13 cellular contexts compared by ENCODE assay signal in genomic region chr16:11088432-11088794, GRCh38.
A peak's percentile ranks its signal among the peaks of the same experiment; 100 is the strongest.
DNase-seq lines count a peak whose midpoint lies in the region; ATAC-seq, FAIRE-seq and TF ChIP-seq lines count a peak whose summit lies in the region.
"Had no signal": no experiment of that assay in that cellular context is flagged by ENCODE, and none has a peak within 500 bp of the region (broad histone marks: within the 10 kb centered on the region; RNA-seq: fewer than 3 reads in every experiment).

No MANE protein-coding gene starts in this region.

- FAIRE-seq in astrocyte (lab: Jason Lieb, UNC): no peak
- FAIRE-seq: GM19239, K562 had no signal

- H3F3A ChIP-seq in Loucy (ENCODE audit: low read depth): no peaks in the 10 kb centered on the region

- peak; percentile 61 for DNase-seq in cardiac septum (ENCODE audit: low spot score)
- DNase-seq in Right ventricle myocardium superior: no peak
- DNase-seq in astrocyte (ENCODE audit: low read depth): no peak
- no peak for DNase-seq in transverse colon
- no peak for DNase-seq in UCSD-AML1 (lab: John Stamatoyannopoulos, UW; ENCODE audit: unreplicated experiment)
- DNase-seq in kidney glomerular epithelial cell (lab: John Stamatoyannopoulos, UW): no peak
- DNase-seq: aorta, hypothalamus had no signal

- H3K4me1 ChIP-seq in Loucy (ENCODE audit: insufficient read depth, low read length, poor library complexity, severe bottlenecking) (peaks cover 50% of the 10 kb centered on the region), astrocyte (ENCODE audit: insufficient read depth, low read length) (peaks cover 32% of the 10 kb centered on the region), transverse colon (peaks cover 20 to 44% (median 29%) of the 10 kb centered on the region in 4 donors)

- H3K4me2 ChIP-seq in Loucy (ENCODE audit: low read depth, low read length, poor library complexity, severe bottlenecking) (peak overlapping the region; percentile 4), astrocyte (ENCODE audit: low read length) (peak overlapping the region; percentile 0)
- H3K4me2 ChIP-seq: neural progenitor cell had no signal

- H3K9me2 ChIP-seq in Loucy (replicated peaks; ENCODE audit: low read depth, low read length): no peaks in the 10 kb centered on the region

- H3K4me3 ChIP-seq in Loucy (ENCODE audit: low read length, poor library complexity, severe bottlenecking) (no peak overlapping the region), astrocyte (ENCODE audit: insufficient read depth, low read depth, low read length) (no peak overlapping the region), transverse colon (no peak overlapping the region)
- H3K4me3 ChIP-seq: K562, neural progenitor cell, suprapubic skin had no signal

- no peak for TF ChIP-seq POLR2A in transverse colon (IDR thresholded peaks at IDR 0.05)

- TF ChIP-seq CTCF in Loucy (conservative IDR thresholded peaks at IDR 0.05; ENCODE audit: low read length) (no peak), astrocyte (IDR thresholded peaks at IDR 0.05; ENCODE audit: insufficient read depth, low read depth, low read length) (no peak), transverse colon (IDR thresholded peaks at IDR 0.05) (no peak)

- no peak for TF ChIP-seq EP300 in transverse colon (IDR thresholded peaks at IDR 0.05; ENCODE audit: low read depth)

- H3K4me1 Mint-ChIP-seq in astrocyte (ENCODE audit: low read depth, unreplicated experiment): peaks cover 21% of the 10 kb centered on the region

- WGBS in transverse colon (ENCODE audit: low coverage in 1 of 2), 2 donors: 88% methylated on average over 4 of the region's 9 CpGs; no CpG with 5 or more reads in 1 of the 2 donors

- peak overlapping the region; percentile 17 for H3K9ac ChIP-seq in Loucy (ENCODE audit: low read depth, low read length, poor library complexity, severe bottlenecking)
- no peak overlapping the region for H3K9ac ChIP-seq in astrocyte (ENCODE audit: low read length)
- H3K9ac ChIP-seq: neural progenitor cell had no signal

- no peak overlapping the region for H3K4me3 Mint-ChIP-seq in astrocyte (ENCODE audit: unreplicated experiment)
- H3K4me3 Mint-ChIP-seq: neural progenitor cell had no signal

- intact Hi-C loops in cardiac septum (cut with DNase I): no loop called here
- intact Hi-C loops in Right ventricle myocardium superior (cut with DNase I): no loop called here
- intact Hi-C loops in transverse colon (cut with DNase I; ENCODE audit: low total_unique reads): no loop called here

- no peaks in the 10 kb centered on the region for H3K27me3 ChIP-seq in Loucy (ENCODE audit: insufficient read depth, low read length, poor library complexity, severe bottlenecking)
- H3K27me3 ChIP-seq in astrocyte (ENCODE audit: insufficient read depth, low read length): no peaks in the 10 kb centered on the region
- no peaks in the 10 kb centered on the region for H3K27me3 ChIP-seq in transverse colon
- H3K27me3 ChIP-seq: neural progenitor cell, suprapubic skin had no signal

- H3K36me3 Mint-ChIP-seq in astrocyte (ENCODE audit: low read depth, unreplicated experiment): peaks cover 8% of the 10 kb centered on the region

- no peak overlapping the region for H3K27ac Mint-ChIP-seq in astrocyte (ENCODE audit: unreplicated experiment)

- no peak overlapping the region for H3K27ac ChIP-seq in astrocyte (ENCODE audit: low read depth, low read length)
- H3K27ac ChIP-seq in transverse colon: peak overlapping the region in 3 of 4 donors; percentile 31 to 76 (median 63)
- H3K27ac ChIP-seq: neural progenitor cell, suprapubic skin had no signal

- H3K36me3 ChIP-seq in Loucy (ENCODE audit: insufficient read depth, low read length): no peaks in the 10 kb centered on the region
- H3K36me3 ChIP-seq in astrocyte (ENCODE audit: insufficient read depth, low read length): no peaks in the 10 kb centered on the region
- no peaks in the 10 kb centered on the region for H3K36me3 ChIP-seq in transverse colon
- H3K36me3 ChIP-seq: neural progenitor cell had no signal

- no peak overlapping the region for H2AFZ ChIP-seq in Loucy (ENCODE audit: low read length)
- no peak overlapping the region for H2AFZ ChIP-seq in astrocyte (ENCODE audit: low read depth, low read length)
- H2AFZ ChIP-seq: neural progenitor cell had no signal

- no peaks in the 10 kb centered on the region for H3K79me2 ChIP-seq in Loucy (ENCODE audit: insufficient read depth, low read length)
- H3K79me2 ChIP-seq in astrocyte (ENCODE audit: insufficient read depth, low read length): no peaks in the 10 kb centered on the region

- no peaks in the 10 kb centered on the region for H3K27me3 Mint-ChIP-seq in astrocyte (ENCODE audit: low read depth, unreplicated experiment)

- H3K9me3 ChIP-seq in Loucy (ENCODE audit: insufficient read depth, low read depth, low read length) (no peaks in the 10 kb centered on the region), astrocyte (ENCODE audit: insufficient read depth, low read depth, low read length) (no peaks in the 10 kb centered on the region), transverse colon (no peaks in the 10 kb centered on the region)
- H3K9me3 ChIP-seq: suprapubic skin had no signal

- H3K9me3 Mint-ChIP-seq in astrocyte (ENCODE audit: unreplicated experiment): no peaks in the 10 kb centered on the region
- H3K9me3 Mint-ChIP-seq: neural progenitor cell had no signal

- no peak for ATAC-seq in Right ventricle myocardium superior (ENCODE audit: poor library complexity)

- in situ Hi-C loops in transverse colon (cut with MboI; ENCODE audit: low pct_ligation_motif_present in 1 of 4, low pct_unique_long_range_greater_than_20kb in 1 of 4, low sequenced_read_pairs in 3 of 4): no loop called here

- H4K20me1 ChIP-seq in Loucy (ENCODE audit: insufficient read depth, low read length, poor library complexity, severe bottlenecking): no peaks in the 10 kb centered on the region
- peaks cover 3% of the 10 kb centered on the region for H4K20me1 ChIP-seq in astrocyte (ENCODE audit: insufficient read depth, low read length)
